Comparison of ENCODE assay signal across 27 cellular contexts in genomic region chr10:133026171-133026570, GRCh38.
"Had no signal": no experiment of that assay in that cellular context is flagged by ENCODE, and none has a peak within 500 bp of the region (broad histone marks: within the 10 kb centered on the region; RNA-seq: fewer than 3 reads in every experiment).

No MANE protein-coding gene starts in this region.

- H3K36me3 ChIP-seq: breast epithelium, heart right ventricle, WERI-Rb-1 had no signal

- H3K4me3 ChIP-seq: breast epithelium, coronary artery, dorsolateral prefrontal cortex, heart right ventricle had no signal

- H3K27ac ChIP-seq: breast epithelium, coronary artery, dorsolateral prefrontal cortex, heart right ventricle, WERI-Rb-1 had no signal

- H3K9me3 ChIP-seq: breast epithelium, heart right ventricle had no signal

- DNase-seq: activated B cell treated with CpG ODN at 0.5 μM for 24 hours; activated CD4-positive, alpha-beta T cell treated with anti-CD3 and anti-CD28 coated beads for 48 hours; activated CD4-positive, alpha-beta T cell treated with anti-CD3 and anti-CD28 coated beads, Interleukin-2, amount 50 U/mL, for 1 hour; activated CD4-positive, alpha-beta T cell treated with anti-CD3 and anti-CD28 coated beads, Interleukin-2, amount 50 U/mL, for 48 hours; activated CD8-positive, alpha-beta memory T cell treated with anti-CD3 and anti-CD28 coated beads for 24 hours; activated CD8-positive, alpha-beta T cell treated with anti-CD3 and anti-CD28 coated beads for 36 hours; activated effector memory CD4-positive, alpha-beta T cell treated with Interleukin-2 at 50 U/mL for 16 hours; activated gamma-delta T cell treated with Interleukin-2 at 50 U/mL for 16 hours; activated naive CD4-positive, alpha-beta T cell treated with anti-CD3 and anti-CD28 coated beads, Interleukin-2, amount 50 U/mL, for 16 hours; activated naive CD4-positive, alpha-beta T cell treated with Interleukin-2 at 50 U/mL for 16 hours; activated T-cell treated with anti-CD3 and anti-CD28 coated beads, Interleukin-2, amount 50 U/mL, for 4 hours; amniotic stem cell; anterior cingulate cortex; effector memory CD4-positive, alpha-beta T cell; endodermal cell; foreskin fibroblast; T-cell; T-helper 17 cell; T1000; WERI-Rb-1 had no signal

- H3K4me1 ChIP-seq: breast epithelium had no signal

- ATAC-seq: activated CD4-positive, CD25-positive, alpha-beta regulatory T cell treated with anti-CD3 and anti-CD28 coated beads, Interleukin-2, amount 50 U/mL, for 24 hours; activated CD8-positive, alpha-beta T cell treated with anti-CD3 and anti-CD28 coated beads for 36 hours; activated T-helper 17 cell treated with anti-CD3 and anti-CD28 coated beads, Interleukin-2, amount 50 U/mL, for 72 hours; esophagus mucosa; heart right ventricle; T-cell; T-helper 17 cell had no signal
